In genomic region chr19:19425170-19425875, GRCh38 we compare ENCODE assay signal across 24 cellular contexts. TPM values are rescaled to one million over a fixed set of nuclear protein-coding genes. Genes with fewer than 3 reads are reported as not detected.
DNase-seq lines count a peak whose midpoint lies in the region; ATAC-seq and TF ChIP-seq lines count a peak whose summit lies in the region.
"Had no signal": no experiment of that assay in that cellular context is flagged by ENCODE, and none has a peak within 500 bp of the region (broad histone marks: within the 10 kb centered on the region; RNA-seq: fewer than 3 reads in every experiment).

No MANE protein-coding gene starts in this region.

- no peak for ATAC-seq in CD4-positive, CD25-positive, alpha-beta regulatory T cell (ENCODE audit: low read depth in 2 of 2)
- ATAC-seq in naive B cell (ENCODE audit: low read depth in 2 of 2) (no peak), HG03139 (IDR thresholded peaks at IDR 0.05; ENCODE audit: unreplicated experiment) (no peak)
- ATAC-seq: activated naive CD8-positive, alpha-beta T cell treated with anti-CD3 and anti-CD28 coated beads, Interleukin-2, amount 50 U/mL, for 24 hours; left colon; pancreas had no signal

- intact Hi-C loops in transverse colon (cut with DNase I; ENCODE audit: low total_unique reads) = no loop called here

- no peaks in the 10 kb centered on the region for H3K27me3 Mint-ChIP-seq in CD4-positive, CD25-positive, alpha-beta regulatory T cell
- no peaks in the 10 kb centered on the region for H3K27me3 Mint-ChIP-seq in naive B cell
- H3K27me3 Mint-ChIP-seq: activated naive CD8-positive, alpha-beta T cell treated with anti-CD3 and anti-CD28 coated beads, Interleukin-2, amount 50 U/mL, for 24 hours had no signal

- peaks cover 0 to 92% (median 51%) of the 10 kb centered on the region in 4 donors for H3K4me1 Mint-ChIP-seq in CD4-positive, CD25-positive, alpha-beta regulatory T cell
- H3K4me1 Mint-ChIP-seq in naive B cell = peaks cover 48 to 98% (median 84%) of the 10 kb centered on the region in 3 donors

- peaks cover 3% of the 10 kb centered on the region for H3K36me3 ChIP-seq in CD4-positive, CD25-positive, alpha-beta regulatory T cell (ENCODE audit: control insufficient read depth, insufficient read depth, low read length)
- no peaks in the 10 kb centered on the region for H3K36me3 ChIP-seq in transverse colon
- H3K36me3 ChIP-seq in BE2C = peaks cover 7% of the 10 kb centered on the region
- H3K36me3 ChIP-seq: pancreas, right atrium auricular region, upper lobe of left lung had no signal

- peak overlapping the region in 2 of 3 donors; percentile 55 to 87 for H3K27ac Mint-ChIP-seq in CD4-positive, CD25-positive, alpha-beta regulatory T cell
- peak overlapping the region in 5 of 6 donors; percentile 20 to 80 (median 41) for H3K27ac Mint-ChIP-seq in naive B cell
- H3K27ac Mint-ChIP-seq: activated naive CD8-positive, alpha-beta T cell treated with anti-CD3 and anti-CD28 coated beads, Interleukin-2, amount 50 U/mL, for 24 hours had no signal

- TF ChIP-seq EP300 in transverse colon (IDR thresholded peaks at IDR 0.05; ENCODE audit: low read depth) = no peak

- no peak for TF ChIP-seq POLR2A in transverse colon (IDR thresholded peaks at IDR 0.05)

- H3K27ac ChIP-seq in CD4-positive, CD25-positive, alpha-beta regulatory T cell (ENCODE audit: insufficient read depth, low read length, poor library complexity, severe bottlenecking) = peak overlapping the region; percentile 28
- H3K27ac ChIP-seq in transverse colon = no peak overlapping the region
- H3K27ac ChIP-seq: heart right ventricle, KMS-11, pancreas, right atrium auricular region, upper lobe of left lung had no signal

- peaks cover 4% of the 10 kb centered on the region for H3K36me3 Mint-ChIP-seq in CD4-positive, CD25-positive, alpha-beta regulatory T cell
- no peaks in the 10 kb centered on the region for H3K36me3 Mint-ChIP-seq in naive B cell

- in situ Hi-C loops in G401 (cut with HindIII; ENCODE audit: low sequenced_read_pairs) (no loop called here), transverse colon (cut with MboI; ENCODE audit: low pct_ligation_motif_present in 1 of 4, low pct_unique_long_range_greater_than_20kb in 1 of 4, low sequenced_read_pairs in 3 of 4) (no loop called here)

- DNase-seq in CD4-positive, CD25-positive, alpha-beta regulatory T cell = no peak
- DNase-seq in G401 (ENCODE audit: low spot score) (peak; percentile 66), cerebellar cortex (ENCODE audit: low spot score) (peak; percentile 58), naive B cell (no peak), transverse colon (no peak), NCI-H748 treated with DMSO at 0.1 percent for 48 hours (lab: John Stamatoyannopoulos, UW) (no peak), BE2C (no peak)
- DNase-seq: activated CD4-positive, alpha-beta T cell treated with anti-CD3 and anti-CD28 coated beads for 4 hours; activated naive CD8-positive, alpha-beta T cell treated with anti-CD3 and anti-CD28 coated beads, Interleukin-2, amount 50 U/mL, for 24 hours; Caco-2; erythroblast; foreskin fibroblast; heart right ventricle; left colon; mesendoderm; NCI-H2171; NCI-H526; pancreas; stimulated activated CD4-positive, alpha-beta T cell treated with anti-CD3 and anti-CD28 coated beads, Interleukin-12 subunit alpha, Interleukin-12 subunit beta, amount 100 ng/mL, for 4 hours; stimulated activated CD4-positive, alpha-beta T cell treated with anti-CD3 and anti-CD28 coated beads, Interleukin-4, amount 100 ng/mL, for 4 hours; upper lobe of left lung had no signal

- TF ChIP-seq CTCF in transverse colon (IDR thresholded peaks at IDR 0.05) (no peak), BE2C (IDR thresholded peaks at IDR 0.05; ENCODE audit: low read depth, low read length) (no peak)

- H3K9me3 ChIP-seq in CD4-positive, CD25-positive, alpha-beta regulatory T cell (ENCODE audit: control insufficient read depth in 2 of 2, low read length in 2 of 2) = no peaks in the 10 kb centered on the region
- H3K9me3 ChIP-seq in transverse colon (no peaks in the 10 kb centered on the region), BE2C (no peaks in the 10 kb centered on the region)
- H3K9me3 ChIP-seq: Caco-2, heart right ventricle, pancreas, right atrium auricular region, upper lobe of left lung had no signal

- no peaks in the 10 kb centered on the region for H3K9me3 Mint-ChIP-seq in CD4-positive, CD25-positive, alpha-beta regulatory T cell
- no peaks in the 10 kb centered on the region for H3K9me3 Mint-ChIP-seq in naive B cell
- H3K9me3 Mint-ChIP-seq: activated naive CD8-positive, alpha-beta T cell treated with anti-CD3 and anti-CD28 coated beads, Interleukin-2, amount 50 U/mL, for 24 hours had no signal

- 78 to 90% methylated on average over 4 to 5 of the region's 5 CpGs for WGBS in transverse colon (ENCODE audit: low coverage in 1 of 2), 2 donors

- H3K4me3 ChIP-seq in CD4-positive, CD25-positive, alpha-beta regulatory T cell (ENCODE audit: low read depth, low read length) = no peak overlapping the region
- H3K4me3 ChIP-seq in transverse colon (no peak overlapping the region), BE2C (ENCODE audit: low read depth, low read length) (no peak overlapping the region)
- H3K4me3 ChIP-seq: heart right ventricle, pancreas, right atrium auricular region, upper lobe of left lung had no signal

- peaks cover 59% of the 10 kb centered on the region for H3K4me1 ChIP-seq in CD4-positive, CD25-positive, alpha-beta regulatory T cell (ENCODE audit: control insufficient read depth, insufficient read depth, low read length, poor library complexity, severe bottlenecking)
- H3K4me1 ChIP-seq in transverse colon = peaks cover 0 to 14% (median 0%) of the 10 kb centered on the region in 4 donors
- H3K4me1 ChIP-seq in BE2C = no peaks in the 10 kb centered on the region
- H3K4me1 ChIP-seq: Caco-2 had no signal

- peak overlapping the region in 2 of 4 donors; percentile 29 to 35 for H3K4me3 Mint-ChIP-seq in CD4-positive, CD25-positive, alpha-beta regulatory T cell
- peak overlapping the region in 2 of 8 donors; percentile 8 to 13 for H3K4me3 Mint-ChIP-seq in naive B cell
- H3K4me3 Mint-ChIP-seq: activated naive CD8-positive, alpha-beta T cell treated with anti-CD3 and anti-CD28 coated beads, Interleukin-2, amount 50 U/mL, for 24 hours had no signal

- no peaks in the 10 kb centered on the region for H3K27me3 ChIP-seq in CD4-positive, CD25-positive, alpha-beta regulatory T cell (ENCODE audit: control insufficient read depth, insufficient read depth, low read length)
- H3K27me3 ChIP-seq in transverse colon = no peaks in the 10 kb centered on the region
- no peaks in the 10 kb centered on the region for H3K27me3 ChIP-seq in BE2C
- H3K27me3 ChIP-seq: heart right ventricle, pancreas, right atrium auricular region, upper lobe of left lung had no signal

RNA-seq across cellular contexts. Expression of gene GATAD2A, which starts 19.8 kb away (rescaled TPM):
- 134 TPM for total RNA-seq in CD4-positive, CD25-positive, alpha-beta regulatory T cell
- polyA plus RNA-seq in CD4-positive, CD25-positive, alpha-beta regulatory T cell = 10 to 100 TPM in 1 of 4 donors, 1 to 10 TPM in 3; 8.1 to 13.9 (median 9.7) TPM
- total RNA-seq in G401 (2014; rRNA removed; shearing (Covaris generic)) = 47.2 and 80.3 TPM in 2 replicates
- polyA plus RNA-seq in naive B cell (ENCODE audit: low read depth in 6 of 6) = 10 to 100 TPM in 3 of 6 donors, 1 to 10 TPM in 3; 2.2 to 19.2 (median 10.6) TPM
- total RNA-seq in transverse colon = 100 to 1,000 TPM in 1 of 4 donors, 10 to 100 TPM in 3; 45.6 to 102 (median 65.7) TPM
- 76.3 TPM for polyA plus RNA-seq in BE2C (2012; ENCODE audit: insufficient read depth, insufficient read length, low read depth)

Comparison
In these comparisons a context has a peak if more than half of its experiments do, and no peak if none do; other contexts are left out.
1. DNase-seq: peak in G401 (single experiment) and cerebellar cortex (single experiment); none in CD4-positive, CD25-positive, alpha-beta regulatory T cell (0 of 3), naive B cell (single experiment), transverse colon (single experiment), NCI-H748 treated with DMSO at 0.1 percent for 48 hours (single experiment) and BE2C (single experiment).